Comparison of ENCODE assay signal across 22 cellular contexts in the genomic region with DNA sequence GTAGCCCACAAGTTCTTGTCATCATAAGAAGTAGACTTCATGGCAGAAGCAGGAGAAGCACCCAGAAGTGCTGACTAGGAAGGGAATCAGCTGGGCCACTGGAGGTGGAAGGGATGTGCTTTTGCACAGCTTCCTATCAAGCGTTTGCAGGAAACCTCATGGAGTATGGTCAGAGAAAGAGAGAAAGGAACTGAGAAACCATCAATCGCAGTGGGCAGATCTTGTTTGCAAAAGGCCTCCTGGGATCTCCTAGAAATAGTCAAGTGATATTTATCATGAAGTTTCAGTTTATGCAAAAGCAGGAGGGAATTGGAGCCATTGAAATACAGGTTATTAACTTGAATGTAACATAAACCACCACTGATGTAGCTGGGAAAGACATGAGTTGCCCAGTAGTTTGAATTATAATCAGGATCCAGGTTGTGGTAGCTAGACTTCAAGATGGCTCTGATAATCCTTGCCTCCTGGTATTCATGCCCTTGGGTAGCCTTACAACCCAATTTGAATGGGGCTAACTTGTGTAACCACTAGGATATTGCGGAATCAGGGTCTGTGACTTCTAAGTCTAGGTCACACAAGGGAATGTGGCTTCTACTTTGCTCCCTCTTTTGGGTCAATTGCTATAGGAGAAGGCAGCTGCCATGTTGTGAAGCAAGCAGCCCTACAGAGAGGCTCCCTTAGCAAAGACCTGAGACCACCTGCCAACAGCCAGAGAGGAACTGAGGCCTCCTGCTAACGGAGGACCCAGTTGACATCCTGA.
DNase-seq lines count a peak whose midpoint lies in the region; ATAC-seq, FAIRE-seq and TF ChIP-seq lines count a peak whose summit lies in the region.
"Had no signal": no experiment of that assay in that cellular context is flagged by ENCODE, and none has a peak within 500 bp of the region (broad histone marks: within the 10 kb centered on the region; RNA-seq: fewer than 3 reads in every experiment).

No MANE protein-coding gene starts in this region.

- peaks cover 0 to 5% of the 10 kb centered on the region in 2 donors for H3K9me3 Mint-ChIP-seq in stimulated activated naive B cell treated with anti-CD40 and anti-IgM and Interleukin-4, amounts not matched to agents 10 μg/mL and 1 μg/mL and 100 μg/mL, for 72 hours
- H3K9me3 Mint-ChIP-seq: GM23338 had no signal

- CTCF ChIA-PET in K562 (lab: Yijun Ruan, JAX; ENCODE audit: low intra/inter-chr PET ratio): no interaction called here

- intact Hi-C loops in K562 (cut with micrococcal nuclease): no loop called here

- H3K36me3 ChIP-seq in K562 (ENCODE audit: control insufficient read depth, insufficient read depth, low read length): no peaks in the 10 kb centered on the region

- no peak overlapping the region for H3K9ac ChIP-seq in K562 (ENCODE audit: insufficient read depth in 1 of 2, low read depth in 2 of 2, low read length in 2 of 2)

- no peak for TF ChIP-seq POLR2A in K562 (conservative IDR thresholded peaks at IDR 0.05)

- in situ Hi-C loops in K562 (cut with MboI): no loop called here

- no peaks in the 10 kb centered on the region for H3K27me3 ChIP-seq in K562 (ENCODE audit: control insufficient read depth in 2 of 2, insufficient read depth in 2 of 2, low read length in 2 of 2)

- peak; percentile 1 for DNase-seq in CD1c-positive myeloid dendritic cell (ENCODE audit: extremely low spot score)
- DNase-seq in MV-4-11 (lab: John Stamatoyannopoulos, UW): peak; percentile 62
- no peak for DNase-seq in K562 (ENCODE audit: extremely low read depth in 1 of 4, low spot score in 3 of 4)
- no peak for DNase-seq in stimulated activated naive B cell treated with anti-CD40 and anti-IgM and Interleukin-4, amounts not matched to agents 10 μg/mL and 1 μg/mL and 100 μg/mL, for 72 hours
- DNase-seq in NCI-H2227 (lab: John Stamatoyannopoulos, UW; ENCODE audit: unreplicated experiment): no peak
- DNase-seq in glomerular visceral epithelial cell (ENCODE audit: extremely low spot score): no peak
- DNase-seq: AML-193; CD4-positive, CD25-positive, alpha-beta regulatory T cell; CD8-positive, alpha-beta memory T cell; COR-L47; HCEC 1CT; IMR-90; KBM-7 had no signal

- no peak for TF ChIP-seq CTCF in K562 (IDR thresholded peaks at IDR 0.05 in 2 of 3, conservative IDR thresholded peaks at IDR 0.05 in 1 of 3; ENCODE audit: insufficient read depth in 2 of 3, low read depth in 1 of 3, low read length in 3 of 3)

- no peaks in the 10 kb centered on the region for H3K79me2 ChIP-seq in K562 (ENCODE audit: control insufficient read depth, insufficient read depth, low read length)

- H3K4me2 ChIP-seq in K562 (ENCODE audit: insufficient read depth, low read length): no peak overlapping the region
- H3K4me2 ChIP-seq: A549, GM23338 had no signal

- H3K9me1 ChIP-seq in K562 (ENCODE audit: control insufficient read depth, insufficient read depth, low read length): no peaks in the 10 kb centered on the region

- H3K9me3 ChIP-seq in K562 (replicated peaks; ENCODE audit: control insufficient read depth, insufficient read depth, low read depth, low read length): no peaks in the 10 kb centered on the region
- H3K9me3 ChIP-seq: A549 had no signal

- H4K20me1 ChIP-seq in K562 (replicated peaks; ENCODE audit: control insufficient read depth, insufficient read depth, low read length): no peaks in the 10 kb centered on the region

- no peak for FAIRE-seq in K562 (lab: Jason Lieb, UNC)
- FAIRE-seq: A549, G401.6, GM12891, GM19239, H54, HTR-8/SVneo had no signal

- H2AFZ ChIP-seq in K562 (ENCODE audit: low read depth, low read length): 0 out of 2 replicates have a peak overlapping the region, but pooled peaks have one; percentile 16
- H2AFZ ChIP-seq: GM23338 had no signal

- peak overlapping the region in 1 of 2 donors; percentile 9 for H3K4me3 Mint-ChIP-seq in stimulated activated naive B cell treated with anti-CD40 and anti-IgM and Interleukin-4, amounts not matched to agents 10 μg/mL and 1 μg/mL and 100 μg/mL, for 72 hours
- H3K4me3 Mint-ChIP-seq: CD4-positive, CD25-positive, alpha-beta regulatory T cell; CD8-positive, alpha-beta memory T cell; GM23338 had no signal

- POLR2A ChIA-PET in K562 (lab: Yijun Ruan, JAX): interaction anchor here (0.8 kb wide), 1 partner anchor 297 kb away, joined by 4 read pairs; no protein-coding TSS in a partner anchor

- H3K36me3 Mint-ChIP-seq in stimulated activated naive B cell treated with anti-CD40 and anti-IgM and Interleukin-4, amounts not matched to agents 10 μg/mL and 1 μg/mL and 100 μg/mL, for 72 hours: no peaks in the 10 kb centered on the region
- H3K36me3 Mint-ChIP-seq: CD4-positive, CD25-positive, alpha-beta regulatory T cell; CD8-positive, alpha-beta memory T cell had no signal

- peaks cover 10 to 11% of the 10 kb centered on the region in 2 donors for H3K27me3 Mint-ChIP-seq in stimulated activated naive B cell treated with anti-CD40 and anti-IgM and Interleukin-4, amounts not matched to agents 10 μg/mL and 1 μg/mL and 100 μg/mL, for 72 hours
- H3K27me3 Mint-ChIP-seq: CD4-positive, CD25-positive, alpha-beta regulatory T cell had no signal

- TF ChIP-seq EP300 in K562 (IDR thresholded peaks at IDR 0.05; ENCODE audit: low read length): no peak

- TF ChIP-seq RAD21 in K562 (CRISPR knock-in tag; conservative IDR thresholded peaks at IDR 0.05 in 1 of 2, IDR thresholded peaks at IDR 0.05 in 1 of 2): no peak

- no peaks in the 10 kb centered on the region; a peak in 1 of 5 replicates for H3K4me1 ChIP-seq in K562 (replicated peaks in 1 of 2; ENCODE audit: control insufficient read depth in 2 of 2, insufficient read depth in 2 of 2, low read length in 2 of 2)
- H3K4me1 ChIP-seq: A549 had no signal

- no peak overlapping the region for H3K27ac ChIP-seq in K562 (ENCODE audit: extremely low read depth, low read depth, low read length)
- H3K27ac ChIP-seq: A549 had no signal

- ATAC-seq in K562 (no peak), HG03095 (IDR thresholded peaks at IDR 0.05; ENCODE audit: unreplicated experiment) (no peak), GM21390 (IDR thresholded peaks at IDR 0.05; ENCODE audit: unreplicated experiment) (no peak)
- peak; percentile 84 for ATAC-seq in stimulated activated naive B cell treated with anti-CD40 and anti-IgM and Interleukin-4, amounts not matched to agents 10 μg/mL and 1 μg/mL and 100 μg/mL, for 72 hours (replicated peaks)
- ATAC-seq: A549, GM23338 had no signal

- H3K27ac Mint-ChIP-seq in stimulated activated naive B cell treated with anti-CD40 and anti-IgM and Interleukin-4, amounts not matched to agents 10 μg/mL and 1 μg/mL and 100 μg/mL, for 72 hours: no peak overlapping the region
- H3K27ac Mint-ChIP-seq: CD4-positive, CD25-positive, alpha-beta regulatory T cell; CD8-positive, alpha-beta memory T cell; GM23338 had no signal

- H3K4me1 Mint-ChIP-seq in stimulated activated naive B cell treated with anti-CD40 and anti-IgM and Interleukin-4, amounts not matched to agents 10 μg/mL and 1 μg/mL and 100 μg/mL, for 72 hours: peaks cover 8 to 11% of the 10 kb centered on the region in 2 donors
- H3K4me1 Mint-ChIP-seq: CD4-positive, CD25-positive, alpha-beta regulatory T cell; CD8-positive, alpha-beta memory T cell; GM23338 had no signal

- WGBS in K562 (ENCODE audit: insufficient coverage, low coverage, missing lambda C conversion rate): 54% methylated on average over 1 of the region's 4 CpGs

- BruUV-seq in K562 (replicated peaks; lab: Mats Ljungman, UMichigan): no TSS peak

- H3K4me3 ChIP-seq in K562: no peak overlapping the region
- H3K4me3 ChIP-seq: A549, GM23338 had no signal

TF ChIP-seq in K562, 482 proteins besides CTCF, POLR2A, EP300 and RAD21:
- TF ChIP-seq IFI16 (CRISPR knock-in tag; IDR thresholded peaks at IDR 0.05): no peak

Comparison
In these comparisons a context has a peak if more than half of its experiments do, and no peak if none do; other contexts are left out.
1. DNase-seq: peak in CD1c-positive myeloid dendritic cell (single experiment) and MV-4-11 (single experiment); none in K562 (0 of 4), stimulated activated naive B cell treated with anti-CD40 and anti-IgM and Interleukin-4, amounts not matched to agents 10 μg/mL and 1 μg/mL and 100 μg/mL, for 72 hours (single experiment), NCI-H2227 (single experiment) and glomerular visceral epithelial cell (single experiment).
2. ATAC-seq: peak in stimulated activated naive B cell treated with anti-CD40 and anti-IgM and Interleukin-4, amounts not matched to agents 10 μg/mL and 1 μg/mL and 100 μg/mL, for 72 hours (2 of 2); none in K562 (single experiment), HG03095 (single experiment) and GM21390 (single experiment).